In the genomic region with DNA sequence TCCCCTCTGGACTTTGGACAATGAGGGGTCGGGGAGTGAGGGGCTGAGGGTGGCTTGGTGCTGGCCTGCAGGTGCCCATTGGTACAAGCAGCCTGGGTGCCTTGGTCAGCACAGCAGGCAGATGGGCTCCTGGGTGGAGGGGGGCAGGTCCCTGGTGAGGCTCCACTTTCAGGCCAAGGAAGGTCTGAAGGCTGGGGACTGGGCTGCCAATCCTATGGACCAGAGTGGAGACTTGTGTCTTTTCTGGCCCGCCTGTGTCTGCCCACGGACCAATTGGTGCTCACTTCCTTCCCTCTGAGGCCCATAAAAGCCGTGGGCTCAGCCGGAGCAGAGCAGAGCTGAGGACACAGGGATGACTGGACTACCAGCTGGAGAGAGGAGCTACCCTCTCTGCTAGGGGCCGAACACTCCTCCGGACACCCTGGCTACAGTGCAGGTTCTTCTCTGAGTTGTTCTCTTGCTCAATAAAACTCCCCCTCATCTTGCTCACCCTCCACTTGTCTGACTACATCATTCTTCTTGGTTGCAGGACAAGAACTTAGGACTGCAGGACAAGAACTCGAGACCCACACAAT, we compare ENCODE assay signal across 24 cellular contexts.
"Had no signal": no experiment of that assay in that cellular context is flagged by ENCODE, and none has a peak within 500 bp of the region (broad histone marks: within the 10 kb centered on the region; RNA-seq: fewer than 3 reads in every experiment).

No MANE protein-coding gene starts in this region.

- H3K27me3 ChIP-seq: body of pancreas, colonic mucosa had no signal

- H3K27ac ChIP-seq: body of pancreas, colonic mucosa, left lung, tibial artery had no signal

- DNase-seq: activated B cell treated with CpG ODN at 0.5 μM for 24 hours; activated CD4-positive, alpha-beta memory T cell treated with anti-CD3 and anti-CD28 coated beads, Interleukin-2, amount 10 ng/mL, durations not matched to agents 7 days and 5 days; activated CD4-positive, alpha-beta T cell treated with anti-CD3 and anti-CD28 coated beads for 4 hours; activated CD8-positive, alpha-beta memory T cell treated with anti-CD3 and anti-CD28 coated beads, Interleukin-2, amount 10 ng/mL, durations not matched to agents 7 days and 5 days; activated naive CD4-positive, alpha-beta T cell treated with Interleukin-2 at 50 U/mL for 16 hours; activated naive CD8-positive, alpha-beta T cell treated with anti-CD3 and anti-CD28 coated beads, Interleukin-2, amount 10 ng/mL, durations not matched to agents 7 days and 5 days; activated T-cell treated with anti-CD3 and anti-CD28 coated beads, Interleukin-2, amount 50 U/mL, for 1 hour; body of pancreas; central memory CD4-positive, alpha-beta T cell; colonic mucosa; hypothalamus; nephron progenitor cell; stimulated activated CD4-positive, alpha-beta T cell treated with anti-CD3 and anti-CD28 coated beads, Interleukin-12 subunit alpha, Interleukin-12 subunit beta, amount 100 ng/mL, for 4 hours; stimulated activated CD4-positive, alpha-beta T cell treated with anti-CD3 and anti-CD28 coated beads, Interleukin-1b, Interleukin-23, amount 100 ng/mL, for 48 hours; stimulated activated CD8-positive, alpha-beta memory T cell treated with anti-CD3 and anti-CD28 coated beads, Interleukin-4, amount 100 ng/mL, for 48 hours; stimulated activated naive CD4-positive, alpha-beta T cell; substantia nigra; tibial artery had no signal

- ATAC-seq: activated CD8-positive, alpha-beta memory T cell treated with anti-CD3 and anti-CD28 coated beads, Interleukin-2, amount 10 ng/mL, durations not matched to agents 7 days and 5 days; body of pancreas; left lung had no signal

- H3K4me3 Mint-ChIP-seq: activated B cell treated with CpG ODN at 0.5 μM for 24 hours; activated CD4-positive, alpha-beta memory T cell treated with anti-CD3 and anti-CD28 coated beads, Interleukin-2, amount 10 ng/mL, durations not matched to agents 7 days and 5 days; activated CD8-positive, alpha-beta memory T cell treated with anti-CD3 and anti-CD28 coated beads, Interleukin-2, amount 10 ng/mL, durations not matched to agents 7 days and 5 days; activated naive CD8-positive, alpha-beta T cell treated with anti-CD3 and anti-CD28 coated beads, Interleukin-2, amount 10 ng/mL, durations not matched to agents 7 days and 5 days; nephron progenitor cell; T-helper 2 cell treated with Interferon-gamma antibody and Interleukin-4, amounts not matched to agents 5 μg/mL and 100 μg/mL, for 36 hours had no signal

- H3K4me1 Mint-ChIP-seq: activated B cell treated with CpG ODN at 0.5 μM for 24 hours; activated CD4-positive, alpha-beta memory T cell treated with anti-CD3 and anti-CD28 coated beads, Interleukin-2, amount 10 ng/mL, durations not matched to agents 7 days and 5 days; activated CD8-positive, alpha-beta memory T cell treated with anti-CD3 and anti-CD28 coated beads, Interleukin-2, amount 10 ng/mL, durations not matched to agents 7 days and 5 days; activated naive CD8-positive, alpha-beta T cell treated with anti-CD3 and anti-CD28 coated beads, Interleukin-2, amount 10 ng/mL, durations not matched to agents 7 days and 5 days had no signal

- H3K9me3 ChIP-seq: body of pancreas, colonic mucosa, left lung, tibial artery had no signal

- H3K4me1 ChIP-seq: body of pancreas, left lung, tibial artery had no signal

- H3K36me3 Mint-ChIP-seq: activated CD8-positive, alpha-beta memory T cell treated with anti-CD3 and anti-CD28 coated beads, Interleukin-2, amount 10 ng/mL, durations not matched to agents 7 days and 5 days; activated naive CD8-positive, alpha-beta T cell treated with anti-CD3 and anti-CD28 coated beads, Interleukin-2, amount 10 ng/mL, durations not matched to agents 7 days and 5 days had no signal

- H3K27ac Mint-ChIP-seq: activated B cell treated with CpG ODN at 0.5 μM for 24 hours; activated CD4-positive, alpha-beta memory T cell treated with anti-CD3 and anti-CD28 coated beads, Interleukin-2, amount 10 ng/mL, durations not matched to agents 7 days and 5 days; activated CD8-positive, alpha-beta memory T cell treated with anti-CD3 and anti-CD28 coated beads, Interleukin-2, amount 10 ng/mL, durations not matched to agents 7 days and 5 days; activated naive CD8-positive, alpha-beta T cell treated with anti-CD3 and anti-CD28 coated beads, Interleukin-2, amount 10 ng/mL, durations not matched to agents 7 days and 5 days; activated T-helper 2 cell treated with anti-CD3 and anti-CD28 coated beads, Interferon-gamma antibody, Interleukin-2, Interleukin-4, amounts not matched to agents 10 μg/mL and 5 μg/mL and 100 μg/mL, durations not matched to agents 14 hours and 24 hours and 36 hours; nephron progenitor cell; progenitor cell of endocrine pancreas; T-helper 2 cell treated with Interferon-gamma antibody and Interleukin-4, amounts not matched to agents 5 μg/mL and 100 μg/mL, for 36 hours had no signal

- H3K36me3 ChIP-seq: colonic mucosa, left lung, tibial artery had no signal

- H3K4me3 ChIP-seq: body of pancreas, colonic mucosa, left lung, tibial artery had no signal

- H3K9me3 Mint-ChIP-seq: activated B cell treated with CpG ODN at 0.5 μM for 24 hours; activated CD4-positive, alpha-beta memory T cell treated with anti-CD3 and anti-CD28 coated beads, Interleukin-2, amount 10 ng/mL, durations not matched to agents 7 days and 5 days; activated naive CD8-positive, alpha-beta T cell treated with anti-CD3 and anti-CD28 coated beads, Interleukin-2, amount 10 ng/mL, durations not matched to agents 7 days and 5 days; activated T-helper 2 cell treated with anti-CD3 and anti-CD28 coated beads, Interferon-gamma antibody, Interleukin-2, Interleukin-4, amounts not matched to agents 10 μg/mL and 5 μg/mL and 100 μg/mL, durations not matched to agents 14 hours and 24 hours and 36 hours; nephron progenitor cell; T-helper 2 cell treated with Interferon-gamma antibody and Interleukin-4, amounts not matched to agents 5 μg/mL and 100 μg/mL, for 36 hours had no signal

- FAIRE-seq: frontal cortex, kidney had no signal
